26 cellular contexts compared by ENCODE assay signal in the genomic region with DNA sequence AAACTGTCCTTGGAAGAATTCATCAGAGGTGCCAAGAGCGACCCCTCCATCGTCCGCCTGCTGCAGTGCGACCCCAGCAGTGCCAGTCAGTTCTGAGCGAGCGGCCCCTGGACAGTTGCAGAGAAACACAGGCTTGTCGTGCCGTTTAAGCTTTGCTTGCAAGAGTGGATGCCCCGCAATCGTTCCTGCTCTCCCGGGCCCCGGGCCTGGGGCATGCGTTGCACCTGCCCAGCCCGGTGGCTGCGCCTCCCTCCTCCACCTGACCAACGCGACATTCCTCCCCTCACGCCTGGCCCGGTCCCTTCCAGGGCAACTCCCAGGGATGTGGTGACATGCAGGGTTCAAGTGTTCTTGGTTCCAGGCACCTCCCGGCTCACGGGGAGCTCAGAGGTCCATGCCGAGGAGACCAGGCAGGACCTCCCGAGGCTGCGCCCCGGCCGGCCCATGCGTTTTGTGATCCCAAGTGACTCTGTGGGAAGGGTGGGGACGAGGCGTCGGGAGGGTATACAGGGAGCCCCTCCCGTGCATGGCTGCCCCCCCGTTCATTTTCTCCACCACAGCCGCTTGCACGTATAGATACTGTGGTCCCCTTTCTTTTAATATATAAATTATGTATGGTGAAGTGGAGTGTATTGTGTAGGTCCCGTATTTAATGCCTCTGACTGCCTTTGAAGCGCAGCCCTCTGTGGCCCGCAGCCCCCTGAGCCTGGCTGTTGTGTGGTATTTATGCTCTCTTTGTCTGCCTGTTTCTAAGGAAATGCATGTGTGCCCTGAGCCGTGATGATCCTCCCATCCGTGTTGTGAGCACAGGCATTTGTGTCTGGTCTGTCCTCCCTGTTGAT. TPM values are rescaled to one million over a fixed set of nuclear protein-coding genes. Genes with fewer than 3 reads are reported as not detected.
A peak's percentile ranks its signal among the peaks of the same experiment; 100 is the strongest.
DNase-seq lines count a peak whose midpoint lies in the region; ATAC-seq and TF ChIP-seq lines count a peak whose summit lies in the region.
"Had no signal": no experiment of that assay in that cellular context is flagged by ENCODE, and none has a peak within 500 bp of the region (broad histone marks: within the 10 kb centered on the region; RNA-seq: fewer than 3 reads in every experiment).

No MANE protein-coding gene starts in this region.

- no peak overlapping the region for H2AK5ac ChIP-seq in mesenchymal stem cell (ENCODE audit: low read length, severe bottlenecking)

- no peak overlapping the region for H2BK5ac ChIP-seq in mesenchymal stem cell (ENCODE audit: low read depth, low read length, poor library complexity, severe bottlenecking)

- DNase-seq in Right ventricle myocardium inferior (ENCODE audit: missing footprints): peak; percentile 66
- DNase-seq in left cardiac atrium: no peak
- no peak for DNase-seq in mesenchymal stem cell
- no peak for DNase-seq in aorta
- DNase-seq in activated T-helper 2 cell treated with anti-CD3 and anti-CD28 coated beads, Interferon-gamma antibody, Interleukin-2, Interleukin-4, amounts not matched to agents 10 μg/mL and 5 μg/mL and 100 μg/mL, durations not matched to agents 14 hours and 24 hours and 36 hours (ENCODE audit: low spot score): no peak
- DNase-seq in stimulated activated CD4-positive, alpha-beta T cell treated with anti-CD3 and anti-CD28 coated beads, Interleukin-15, amount 100 ng/mL, for 24 hours: no peak
- DNase-seq: activated CD4-positive, alpha-beta T cell treated with anti-CD3 and anti-CD28 coated beads, Interleukin-2, amount 50 U/mL, for 1 hour; activated CD8-positive, alpha-beta memory T cell treated with anti-CD3 and anti-CD28 coated beads, Interleukin-2, amount 10 ng/mL, durations not matched to agents 7 days and 5 days; cerebellar nuclear complex; COR-L47; DMS79 treated with DMSO at 0.1 percent for 48 hours; Karpas-422; midbrain; MV-4-11; NCI-H146; substantia nigra; upper lobe of right lung; WERI-Rb-1 had no signal

- no peaks in the 10 kb centered on the region for H3K36me3 Mint-ChIP-seq in brain
- H3K36me3 Mint-ChIP-seq in activated T-helper 2 cell treated with anti-CD3 and anti-CD28 coated beads, Interferon-gamma antibody, Interleukin-2, Interleukin-4, amounts not matched to agents 10 μg/mL and 5 μg/mL and 100 μg/mL, durations not matched to agents 14 hours and 24 hours and 36 hours (ENCODE audit: low read depth): peaks cover 7% of the 10 kb centered on the region
- H3K36me3 Mint-ChIP-seq: activated CD8-positive, alpha-beta memory T cell treated with anti-CD3 and anti-CD28 coated beads, Interleukin-2, amount 10 ng/mL, durations not matched to agents 7 days and 5 days; natural killer cell treated with Interleukin-12 subunit alpha and Interleukin-12 subunit beta and Interleukin-15 and Interleukin-18, amount 100 ng/mL, for 72 hours had no signal

- ATAC-seq in Right ventricle myocardium inferior (no peak), left cardiac atrium (no peak), aorta (ENCODE audit: low FRiP score) (peak; percentile 22), HG02852 (IDR thresholded peaks at IDR 0.05; ENCODE audit: unreplicated experiment) (no peak)
- ATAC-seq: activated CD8-positive, alpha-beta memory T cell treated with anti-CD3 and anti-CD28 coated beads, Interleukin-2, amount 10 ng/mL, durations not matched to agents 7 days and 5 days; left lung; natural killer cell treated with Interleukin-12 subunit alpha and Interleukin-12 subunit beta and Interleukin-15 and Interleukin-18, amount 100 ng/mL, for 72 hours; upper lobe of right lung had no signal

- H3K4me1 ChIP-seq in mesenchymal stem cell (ENCODE audit: control insufficient read depth, insufficient read depth, low read depth, low read length) (peaks cover 32% of the 10 kb centered on the region), aorta (ENCODE audit: control insufficient read depth in 1 of 2, insufficient read depth in 2 of 2, low read length in 2 of 2) (no peaks in the 10 kb centered on the region)
- H3K4me1 ChIP-seq: upper lobe of right lung had no signal

- no peak overlapping the region for H3K4me2 ChIP-seq in mesenchymal stem cell (ENCODE audit: low read length, poor library complexity, severe bottlenecking)

- no peak overlapping the region for H2BK15ac ChIP-seq in mesenchymal stem cell (ENCODE audit: low read depth, poor library complexity, severe bottlenecking)

- no peak overlapping the region for H3K4ac ChIP-seq in mesenchymal stem cell (ENCODE audit: low read depth in 1 of 2, low read length in 2 of 2)

- H4K91ac ChIP-seq in mesenchymal stem cell (ENCODE audit: low read length): no peak overlapping the region

- H3K4me3 Mint-ChIP-seq in brain: peak overlapping the region in 3 of 5 experiments; percentile 41 to 61 (median 44)
- H3K4me3 Mint-ChIP-seq in activated T-helper 2 cell treated with anti-CD3 and anti-CD28 coated beads, Interferon-gamma antibody, Interleukin-2, Interleukin-4, amounts not matched to agents 10 μg/mL and 5 μg/mL and 100 μg/mL, durations not matched to agents 14 hours and 24 hours and 36 hours (ENCODE audit: low read depth): no peak overlapping the region
- H3K4me3 Mint-ChIP-seq: activated CD8-positive, alpha-beta memory T cell treated with anti-CD3 and anti-CD28 coated beads, Interleukin-2, amount 10 ng/mL, durations not matched to agents 7 days and 5 days; activated naive CD4-positive, alpha-beta T cell treated with anti-CD3 and anti-CD28 coated beads, Interleukin-2, amount 50 U/mL, for 24 hours; activated T-helper 1 cell treated with anti-CD3 and anti-CD28 coated beads, Interleukin-12 subunit alpha, Interleukin-12 subunit beta, Interleukin-2, Interleukin-4 antibody, amounts not matched to agents 30 ng/mL and 10 ng/mL and 1 ng/mL, durations not matched to agents 14 hours and 24 hours and 36 hours; natural killer cell treated with Interleukin-12 subunit alpha and Interleukin-12 subunit beta and Interleukin-15 and Interleukin-18, amount 100 ng/mL, for 72 hours; T-helper 2 cell treated with Interferon-gamma antibody and Interleukin-4, amounts not matched to agents 5 μg/mL and 100 μg/mL, for 36 hours had no signal

- no peak overlapping the region for H3K14ac ChIP-seq in mesenchymal stem cell (ENCODE audit: low read length in 2 of 2)

- no peak overlapping the region for H3K27ac ChIP-seq in mesenchymal stem cell (ENCODE audit: low read length, poor library complexity, severe bottlenecking)
- no peak overlapping the region for H3K27ac ChIP-seq in aorta (ENCODE audit: low read depth in 1 of 2, low read length in 2 of 2)
- H3K27ac ChIP-seq: epithelial cell of prostate, left lung, upper lobe of right lung, WERI-Rb-1 had no signal

- no peaks in the 10 kb centered on the region for H3K9me3 ChIP-seq in mesenchymal stem cell (ENCODE audit: control insufficient read depth, low read length)
- H3K9me3 ChIP-seq in aorta (ENCODE audit: control insufficient read depth, low read length): no peaks in the 10 kb centered on the region
- H3K9me3 ChIP-seq: left lung, upper lobe of right lung had no signal

- peak overlapping the region; percentile 26 for H3K9ac ChIP-seq in mesenchymal stem cell (ENCODE audit: low read length)

- no peak overlapping the region for H4K8ac ChIP-seq in mesenchymal stem cell (ENCODE audit: low read length)

- H3K27me3 ChIP-seq in mesenchymal stem cell (ENCODE audit: control insufficient read depth in 1 of 2, insufficient read depth in 1 of 2, low read length in 2 of 2) (peaks cover 0 to 9% of the 10 kb centered on the region in 2 experiments), aorta (ENCODE audit: control insufficient read depth in 1 of 2, insufficient read depth in 2 of 2, low read length in 1 of 2) (no peaks in the 10 kb centered on the region)
- H3K27me3 ChIP-seq: left lung, upper lobe of right lung had no signal

- no peaks in the 10 kb centered on the region for H3K27me3 Mint-ChIP-seq in brain
- H3K27me3 Mint-ChIP-seq in activated T-helper 2 cell treated with anti-CD3 and anti-CD28 coated beads, Interferon-gamma antibody, Interleukin-2, Interleukin-4, amounts not matched to agents 10 μg/mL and 5 μg/mL and 100 μg/mL, durations not matched to agents 14 hours and 24 hours and 36 hours (ENCODE audit: low read depth): no peaks in the 10 kb centered on the region
- H3K27me3 Mint-ChIP-seq: activated CD8-positive, alpha-beta memory T cell treated with anti-CD3 and anti-CD28 coated beads, Interleukin-2, amount 10 ng/mL, durations not matched to agents 7 days and 5 days had no signal

- WGBS in mesenchymal stem cell: 96% methylated on average over 36 of the region's 39 CpGs
- WGBS in aorta, 2 donors: 94% methylated on average over 39 of the region's 39 CpGs

- H2BK120ac ChIP-seq in mesenchymal stem cell (ENCODE audit: low read depth, low read length): no peak overlapping the region

- H3K79me1 ChIP-seq in mesenchymal stem cell (replicated peaks; ENCODE audit: low read length, poor library complexity, severe bottlenecking): no peaks in the 10 kb centered on the region

- H3K36me3 ChIP-seq in mesenchymal stem cell (ENCODE audit: control insufficient read depth in 1 of 2, insufficient read depth in 2 of 2, low read depth in 1 of 2, low read length in 2 of 2) (peaks cover 11 to 34% of the 10 kb centered on the region in 2 experiments), aorta (ENCODE audit: control insufficient read depth in 1 of 2, insufficient read depth in 2 of 2, low read length in 1 of 2) (peaks cover 0 to 1% of the 10 kb centered on the region in 2 donors)

- H3K9me3 Mint-ChIP-seq in brain: no peaks in the 10 kb centered on the region
- H3K9me3 Mint-ChIP-seq in activated T-helper 2 cell treated with anti-CD3 and anti-CD28 coated beads, Interferon-gamma antibody, Interleukin-2, Interleukin-4, amounts not matched to agents 10 μg/mL and 5 μg/mL and 100 μg/mL, durations not matched to agents 14 hours and 24 hours and 36 hours: no peaks in the 10 kb centered on the region
- H3K9me3 Mint-ChIP-seq: activated naive CD4-positive, alpha-beta T cell treated with anti-CD3 and anti-CD28 coated beads, Interleukin-2, amount 50 U/mL, for 24 hours; activated T-helper 1 cell treated with anti-CD3 and anti-CD28 coated beads, Interleukin-12 subunit alpha, Interleukin-12 subunit beta, Interleukin-2, Interleukin-4 antibody, amounts not matched to agents 30 ng/mL and 10 ng/mL and 1 ng/mL, durations not matched to agents 14 hours and 24 hours and 36 hours; natural killer cell treated with Interleukin-12 subunit alpha and Interleukin-12 subunit beta and Interleukin-15 and Interleukin-18, amount 100 ng/mL, for 72 hours; T-helper 2 cell treated with Interferon-gamma antibody and Interleukin-4, amounts not matched to agents 5 μg/mL and 100 μg/mL, for 36 hours had no signal

- H2BK12ac ChIP-seq in mesenchymal stem cell (ENCODE audit: low read length in 2 of 2): no peak overlapping the region

- H3K4me1 Mint-ChIP-seq in brain: peaks cover 25% of the 10 kb centered on the region
- peaks cover 3% of the 10 kb centered on the region for H3K4me1 Mint-ChIP-seq in activated T-helper 2 cell treated with anti-CD3 and anti-CD28 coated beads, Interferon-gamma antibody, Interleukin-2, Interleukin-4, amounts not matched to agents 10 μg/mL and 5 μg/mL and 100 μg/mL, durations not matched to agents 14 hours and 24 hours and 36 hours (ENCODE audit: low read depth)
- H3K4me1 Mint-ChIP-seq: activated CD8-positive, alpha-beta memory T cell treated with anti-CD3 and anti-CD28 coated beads, Interleukin-2, amount 10 ng/mL, durations not matched to agents 7 days and 5 days had no signal

- no peak for TF ChIP-seq CTCF in brain (conservative IDR thresholded peaks at IDR 0.05)

- intact Hi-C loops in Right ventricle myocardium inferior (cut with DNase I) (no loop called here), left cardiac atrium (cut with DNase I) (no loop called here), aorta (cut with DNase I) (no loop called here)
- intact Hi-C loops in activated T-helper 2 cell treated with anti-CD3 and anti-CD28 coated beads, Interferon-gamma antibody, Interleukin-2, Interleukin-4, amounts not matched to agents 10 μg/mL and 5 μg/mL and 100 μg/mL, durations not matched to agents 14 hours and 24 hours and 36 hours (cut with micrococcal nuclease): no loop called here

- no peak overlapping the region for H2AFZ ChIP-seq in mesenchymal stem cell (ENCODE audit: low read depth, low read length)

- no peak overlapping the region for H3K4me3 ChIP-seq in mesenchymal stem cell (ENCODE audit: insufficient read depth in 1 of 2, low read depth in 1 of 2, low read length in 2 of 2)
- no peak overlapping the region for H3K4me3 ChIP-seq in aorta (ENCODE audit: low read length in 2 of 2)
- H3K4me3 ChIP-seq: left lung, upper lobe of right lung had no signal

- no peak overlapping the region for H3K23ac ChIP-seq in mesenchymal stem cell (ENCODE audit: low read length in 2 of 2)

- no peak overlapping the region for H3K18ac ChIP-seq in mesenchymal stem cell (ENCODE audit: low read depth in 1 of 2, low read length in 2 of 2)

- peak overlapping the region; percentile 59 to 96 (median 95) for H3K27ac Mint-ChIP-seq in brain
- no peak overlapping the region for H3K27ac Mint-ChIP-seq in activated T-helper 2 cell treated with anti-CD3 and anti-CD28 coated beads, Interferon-gamma antibody, Interleukin-2, Interleukin-4, amounts not matched to agents 10 μg/mL and 5 μg/mL and 100 μg/mL, durations not matched to agents 14 hours and 24 hours and 36 hours
- H3K27ac Mint-ChIP-seq: activated CD8-positive, alpha-beta memory T cell treated with anti-CD3 and anti-CD28 coated beads, Interleukin-2, amount 10 ng/mL, durations not matched to agents 7 days and 5 days; activated naive CD4-positive, alpha-beta T cell treated with anti-CD3 and anti-CD28 coated beads, Interleukin-2, amount 50 U/mL, for 24 hours; activated T-helper 1 cell treated with anti-CD3 and anti-CD28 coated beads, Interleukin-12 subunit alpha, Interleukin-12 subunit beta, Interleukin-2, Interleukin-4 antibody, amounts not matched to agents 30 ng/mL and 10 ng/mL and 1 ng/mL, durations not matched to agents 14 hours and 24 hours and 36 hours; natural killer cell treated with Interleukin-12 subunit alpha and Interleukin-12 subunit beta and Interleukin-15 and Interleukin-18, amount 100 ng/mL, for 72 hours; T-helper 2 cell treated with Interferon-gamma antibody and Interleukin-4, amounts not matched to agents 5 μg/mL and 100 μg/mL, for 36 hours had no signal

RNA-seq across cellular contexts. Expression of gene ODC1, which starts 21.2 kb away (rescaled TPM):
- total RNA-seq in Right ventricle myocardium inferior (37.2 TPM), left cardiac atrium (10 to 100 TPM; 26.7 to 40.5 TPM), aorta (10 to 100 TPM; 21.3 to 46.1 TPM)
- polyA plus RNA-seq in brain (ENCODE audit: insufficient read depth, low read depth, low replicate concordance) (75.0 TPM), aorta (10 to 100 TPM; 31.6 to 45.7 TPM)
- 32.1 TPM for polyA plus RNA-seq in mesenchymal stem cell (2013, experiment 1 of 2)
- 33.0 TPM for polyA plus RNA-seq in mesenchymal stem cell (2013, experiment 2 of 2)
- 161 and 164 TPM in 2 replicates for total RNA-seq in activated T-helper 2 cell treated with anti-CD3 and anti-CD28 coated beads, Interferon-gamma antibody, Interleukin-2, Interleukin-4, amounts not matched to agents 10 μg/mL and 5 μg/mL and 100 μg/mL, durations not matched to agents 14 hours and 24 hours and 36 hours
